In genomic region chr7:47663239-47663638, GRCh38 we compare ENCODE assay signal across 24 cellular contexts.
"Had no signal": no experiment of that assay in that cellular context is flagged by ENCODE, and none has a peak within 500 bp of the region (broad histone marks: within the 10 kb centered on the region; RNA-seq: fewer than 3 reads in every experiment).

No MANE protein-coding gene starts in this region.

- H3K27ac ChIP-seq: epithelial cell of prostate, esophagus squamous epithelium, foreskin keratinocyte, left ventricle myocardium inferior, lower lobe of right lung, neutrophil, right atrium auricular region, sigmoid colon, skin epidermis, stomach, thoracic aorta, transverse colon had no signal

- H3K27me3 Mint-ChIP-seq: dendritic cell treated with granulocyte-macrophage colony-stimulating factor and Interleukin-4, amounts not matched to agents 40 ng/mL and 50 ng/mL, for 4 days; effector memory CD8-positive, alpha-beta T cell; memory B cell; naive thymus-derived CD4-positive, alpha-beta T cell had no signal

- H3K27ac Mint-ChIP-seq: dendritic cell treated with granulocyte-macrophage colony-stimulating factor and Interleukin-4, amounts not matched to agents 40 ng/mL and 50 ng/mL, for 4 days; effector memory CD8-positive, alpha-beta T cell; memory B cell; naive thymus-derived CD4-positive, alpha-beta T cell had no signal

- H3K36me3 Mint-ChIP-seq: memory B cell; naive thymus-derived CD4-positive, alpha-beta T cell had no signal

- H3K9me3 ChIP-seq: esophagus squamous epithelium, left ventricle myocardium inferior, lower lobe of right lung, neutrophil, right atrium auricular region, sigmoid colon, stomach, thoracic aorta, transverse colon had no signal

- H2AFZ ChIP-seq: hepatocyte had no signal

- DNase-seq: effector memory CD8-positive, alpha-beta T cell; esophagus squamous epithelium; foreskin keratinocyte; head of caudate nucleus; kidney; left cardiac atrium; left ventricle myocardium inferior; lower lobe of right lung; naive thymus-derived CD4-positive, alpha-beta T cell; posterior cingulate gyrus; sigmoid colon; stimulated activated CD4-positive, alpha-beta T cell treated with anti-CD3 and anti-CD28 coated beads, Interleukin-2, amount 100 ng/mL, for 24 hours; stimulated activated naive CD4-positive, alpha-beta T cell; stomach; substantia nigra; transverse colon had no signal

- ATAC-seq: effector memory CD8-positive, alpha-beta T cell; foreskin keratinocyte; left cardiac atrium; lower lobe of right lung; naive thymus-derived CD4-positive, alpha-beta T cell had no signal

- H3K4me2 ChIP-seq: hepatocyte had no signal

- H3K36me3 ChIP-seq: esophagus squamous epithelium, left ventricle myocardium inferior, lower lobe of right lung, neutrophil, right atrium auricular region, sigmoid colon, stomach, thoracic aorta, transverse colon had no signal

- H3K9me3 Mint-ChIP-seq: dendritic cell treated with granulocyte-macrophage colony-stimulating factor and Interleukin-4, amounts not matched to agents 40 ng/mL and 50 ng/mL, for 4 days; effector memory CD8-positive, alpha-beta T cell; memory B cell had no signal

- H3K27me3 ChIP-seq: esophagus squamous epithelium, foreskin keratinocyte, hepatocyte, neutrophil, right atrium auricular region, sigmoid colon, stomach, transverse colon had no signal

- H3K4me3 ChIP-seq: esophagus squamous epithelium, hepatocyte, left ventricle myocardium inferior, lower lobe of right lung, right atrium auricular region, sigmoid colon, skin epidermis, stomach, thoracic aorta, transverse colon had no signal

- H3K79me2 ChIP-seq: hepatocyte had no signal

- H3K4me1 Mint-ChIP-seq: naive thymus-derived CD4-positive, alpha-beta T cell had no signal

- H3K4me3 Mint-ChIP-seq: dendritic cell treated with granulocyte-macrophage colony-stimulating factor and Interleukin-4, amounts not matched to agents 40 ng/mL and 50 ng/mL, for 4 days; effector memory CD8-positive, alpha-beta T cell; memory B cell; naive thymus-derived CD4-positive, alpha-beta T cell had no signal

- H3K4me1 ChIP-seq: esophagus squamous epithelium, foreskin keratinocyte, left ventricle myocardium inferior, lower lobe of right lung, right atrium auricular region, sigmoid colon, stomach, transverse colon had no signal
